18 cellular contexts compared by ENCODE assay signal in genomic region chr1:212097360-212097759, GRCh38.
DNase-seq lines count a peak whose midpoint lies in the region; ATAC-seq, FAIRE-seq and TF ChIP-seq lines count a peak whose summit lies in the region.
"Had no signal": no experiment of that assay in that cellular context is flagged by ENCODE, and none has a peak within 500 bp of the region (broad histone marks: within the 10 kb centered on the region; RNA-seq: fewer than 3 reads in every experiment).

No MANE protein-coding gene starts in this region.

- BruUV-seq in HepG2 (replicated peaks; lab: Mats Ljungman, UMichigan), result no TSS peak
- BruUV-seq in K562 (replicated peaks; lab: Mats Ljungman, UMichigan), result no TSS peak

- H3K4me1 ChIP-seq in HepG2 (ENCODE audit: insufficient read depth, low read length), result peaks cover 16% of the 10 kb centered on the region; the same call in 1 of the 2 replicates
- no peaks in the 10 kb centered on the region for H3K4me1 ChIP-seq in right lobe of liver
- H3K4me1 ChIP-seq in K562 (replicated peaks in 1 of 2; ENCODE audit: control insufficient read depth in 2 of 2, insufficient read depth in 2 of 2, low read length in 2 of 2), result peaks cover 0 to 8% of the 10 kb centered on the region in 2 experiments; a peak in 2 of 5 replicates
- H3K4me1 ChIP-seq: Caco-2, HAP-1 had no signal

- ATAC-seq in HepG2, result no peak
- ATAC-seq in right lobe of liver, result no peak
- ATAC-seq in WTC11, result no peak
- ATAC-seq in K562, result no peak
- ATAC-seq in HG03521 (IDR thresholded peaks at IDR 0.05; ENCODE audit: unreplicated experiment), result no peak
- ATAC-seq: CD8-positive, alpha-beta T cell had no signal

- H3K9me3 ChIP-seq in HepG2 (ENCODE audit: low read length) (no peaks in the 10 kb centered on the region), right lobe of liver (no peaks in the 10 kb centered on the region), K562 (replicated peaks; ENCODE audit: control insufficient read depth, insufficient read depth, low read depth, low read length) (no peaks in the 10 kb centered on the region; the same call in 1 of the 2 replicates)
- H3K9me3 ChIP-seq: Caco-2, HAP-1 had no signal

- H3K4me2 ChIP-seq in HepG2 (ENCODE audit: low read depth, low read length), result no peak overlapping the region
- no peak overlapping the region for H3K4me2 ChIP-seq in K562 (ENCODE audit: insufficient read depth, low read length)

- intact Hi-C loops in HepG2 (cut with micrococcal nuclease; ENCODE audit: unreplicated experiment), result no loop called here
- intact Hi-C loops in right lobe of liver (cut with DNase I), result no loop called here
- intact Hi-C loops in K562 (cut with micrococcal nuclease), result no loop called here

- H4K20me1 ChIP-seq in HepG2 (ENCODE audit: insufficient read depth, low read length) (no peaks in the 10 kb centered on the region), K562 (replicated peaks; ENCODE audit: control insufficient read depth, insufficient read depth, low read length) (no peaks in the 10 kb centered on the region)

- H3K27me3 Mint-ChIP-seq in WTC11 (ENCODE audit: low read depth), result no peaks in the 10 kb centered on the region

- no peaks in the 10 kb centered on the region for H3K9me1 ChIP-seq in K562 (ENCODE audit: control insufficient read depth, insufficient read depth, low read length)

- no peak for TF ChIP-seq RAD21 in HepG2 (CRISPR knock-in tag; IDR thresholded peaks at IDR 0.05)
- no peak for TF ChIP-seq RAD21 in K562 (CRISPR knock-in tag; conservative IDR thresholded peaks at IDR 0.05 in 1 of 2, IDR thresholded peaks at IDR 0.05 in 1 of 2)

- no peaks in the 10 kb centered on the region for H3K9me3 Mint-ChIP-seq in WTC11
- H3K9me3 Mint-ChIP-seq: HFFc6 had no signal

- H3K79me2 ChIP-seq in HepG2 (ENCODE audit: insufficient read depth, low read length) (peaks cover 9% of the 10 kb centered on the region), K562 (ENCODE audit: control insufficient read depth, insufficient read depth, low read length) (peaks cover 56% of the 10 kb centered on the region)

- POLR2A ChIA-PET in HepG2 (lab: Yijun Ruan, JAX) (no interaction called here), WTC11 (lab: Charles Lee) (no interaction called here), K562 (lab: Yijun Ruan, JAX) (interaction anchor here (0.6 to 1.7 kb wide), 6 partner anchors 9 to 29 kb away, joined by 3 to 7 read pairs (median 4); no protein-coding TSS in a partner anchor)

- CTCF ChIA-PET in HepG2 (lab: Yijun Ruan, JAX; ENCODE audit: low intra/inter-chr PET ratio, low total read pairs) (no interaction called here), WTC11 (lab: Charles Lee) (interaction anchor here (0.7 to 2.6 kb wide), 7 partner anchors 13 to 398 kb away, joined by 3 to 8 read pairs (median 3); partner anchors contain the start of genes DTL and INTS7), K562 (lab: Yijun Ruan, JAX; ENCODE audit: low intra/inter-chr PET ratio) (no interaction called here)

- no peaks in the 10 kb centered on the region for H3K27me3 ChIP-seq in HepG2 (ENCODE audit: control insufficient read depth in 1 of 2, insufficient read depth in 2 of 2, low read length in 2 of 2)
- H3K27me3 ChIP-seq in right lobe of liver, result no peaks in the 10 kb centered on the region
- H3K27me3 ChIP-seq in K562 (ENCODE audit: control insufficient read depth in 2 of 2, insufficient read depth in 2 of 2, low read length in 2 of 2), result no peaks in the 10 kb centered on the region

- H3K36me3 Mint-ChIP-seq in WTC11, result peaks cover 49% of the 10 kb centered on the region
- H3K36me3 Mint-ChIP-seq: CD8-positive, alpha-beta T cell had no signal

- H3K4me1 Mint-ChIP-seq in WTC11, result peaks cover 35% of the 10 kb centered on the region

- in situ Hi-C loops in HepG2 (cut with HindIII; ENCODE audit: extremely low pct_ligation_motif_present, low pct_unique_long_range_greater_than_20kb) (no loop called here), K562 (cut with MboI) (loop anchor here (10.0 kb wide), 1 partner anchor 677 kb away; no protein-coding TSS in a partner anchor)

- TF ChIP-seq CTCF in HepG2 (CRISPR knock-in tag; IDR thresholded peaks at IDR 0.05) (no peak), right lobe of liver (IDR thresholded peaks at IDR 0.05) (no peak), WTC11 (IDR thresholded peaks at IDR 0.05) (no peak), K562 (IDR thresholded peaks at IDR 0.05 in 2 of 3, conservative IDR thresholded peaks at IDR 0.05 in 1 of 3; ENCODE audit: insufficient read depth in 2 of 3, low read depth in 1 of 3, low read length in 3 of 3) (no peak), coronary artery (IDR thresholded peaks at IDR 0.05) (no peak)

- H3K27ac Mint-ChIP-seq in WTC11, result peak overlapping the region; percentile 32; the same call in 1 of the 2 replicates
- H3K27ac Mint-ChIP-seq: CD8-positive, alpha-beta T cell; HFFc6 had no signal

- H3K4me3 Mint-ChIP-seq in WTC11, result no peak overlapping the region
- H3K4me3 Mint-ChIP-seq: CD8-positive, alpha-beta T cell; HFFc6 had no signal

- H3K27ac ChIP-seq in HepG2 (ENCODE audit: extremely low read length, insufficient read depth, low read length) (no peak overlapping the region), right lobe of liver (no peak overlapping the region), K562 (ENCODE audit: extremely low read depth, low read depth, low read length) (no peak overlapping the region), coronary artery (no peak overlapping the region)

- H3K36me3 ChIP-seq in HepG2 (replicated peaks in 1 of 2; ENCODE audit: control insufficient read depth in 1 of 2, insufficient read depth in 2 of 2, low read length in 2 of 2) (peaks cover 1 to 24% of the 10 kb centered on the region in 2 experiments), right lobe of liver (no peaks in the 10 kb centered on the region), K562 (ENCODE audit: control insufficient read depth, insufficient read depth, low read length) (peaks cover 89% of the 10 kb centered on the region)

- H3K9ac ChIP-seq in HepG2 (ENCODE audit: insufficient read depth, low read depth, low read length), result no peak overlapping the region
- no peak overlapping the region for H3K9ac ChIP-seq in K562 (ENCODE audit: insufficient read depth in 1 of 2, low read depth in 2 of 2, low read length in 2 of 2)

- no peak for TF ChIP-seq POLR2A in HepG2 (IDR thresholded peaks at IDR 0.05; ENCODE audit: insufficient read depth in 1 of 2, low read depth in 2 of 2, low read length in 2 of 2)
- TF ChIP-seq POLR2A in right lobe of liver (IDR thresholded peaks at IDR 0.05), result no peak
- no peak for TF ChIP-seq POLR2A in K562 (conservative IDR thresholded peaks at IDR 0.05)

- H3K4me3 ChIP-seq in HepG2 (replicated peaks in 1 of 3; ENCODE audit: insufficient read depth in 1 of 3, low read depth in 2 of 3, low read length in 3 of 3) (no peak overlapping the region), right lobe of liver (no peak overlapping the region), K562 (no peak overlapping the region), coronary artery (no peak overlapping the region)
- H3K4me3 ChIP-seq: HAP-1 had no signal

- DNase-seq in HepG2 (ENCODE audit: low spot score) (no peak), right lobe of liver (no peak), WTC11 (ENCODE audit: low spot score) (no peak), K562 (ENCODE audit: extremely low read depth in 1 of 4, low spot score in 3 of 4) (no peak), coronary artery (ENCODE audit: low spot score) (no peak)
- no peak for DNase-seq in effector CD4-positive, alpha-beta T cell
- DNase-seq: 8988T; C1 segment of cervical spinal cord; Caco-2; CD8-positive, alpha-beta T cell; DMS153; DND-41; GOT3; HFFc6 had no signal

- no peak for FAIRE-seq in HepG2 (lab: Jason Lieb, UNC)
- no peak for FAIRE-seq in K562 (lab: Jason Lieb, UNC)
- FAIRE-seq: G401.6, H54 had no signal

- H2AFZ ChIP-seq in HepG2 (ENCODE audit: low read length) (no peak overlapping the region), K562 (ENCODE audit: low read depth, low read length) (no peak overlapping the region)

- WGBS in HepG2 (ENCODE audit: low lambda C conversion rate), result 93% methylated on average over 2 of the region's 2 CpGs
- 90% methylated on average over 2 of the region's 2 CpGs for WGBS in right lobe of liver (ENCODE audit: insufficient coverage, low coverage, low lambda C conversion rate, missing lambda C conversion rate)
- WGBS in K562 (ENCODE audit: insufficient coverage, low coverage, missing lambda C conversion rate), result 83% methylated on average over 2 of the region's 2 CpGs

- TF ChIP-seq EP300 in HepG2 (IDR thresholded peaks at IDR 0.05; ENCODE audit: low read depth in 2 of 2, low read length in 2 of 2), result no peak
- TF ChIP-seq EP300 in HepG2 (CRISPR knock-in tag; IDR thresholded peaks at IDR 0.05; ENCODE audit: borderline replicate concordance), result no peak
- no peak for TF ChIP-seq EP300 in K562 (IDR thresholded peaks at IDR 0.05; ENCODE audit: low read length)

TF ChIP-seq in HepG2, 621 proteins besides CTCF, POLR2A, EP300 and RAD21:
- TF ChIP-seq ZNF160 (CRISPR knock-in tag; IDR thresholded peaks at IDR 0.05), result 0 out of 2 replicates have a peak, but pooled peaks have one; percentile 55
- TF ChIP-seq NFYB (CRISPR knock-in tag; IDR thresholded peaks at IDR 0.05), result no peak
- no peak for TF ChIP-seq GPN1 (CRISPR knock-in tag; IDR thresholded peaks at IDR 0.05; ENCODE audit: borderline replicate concordance)
- TF ChIP-seq SOX6 (IDR thresholded peaks at IDR 0.05), result no peak
- no peak for TF ChIP-seq SOX6 (CRISPR knock-in tag; IDR thresholded peaks at IDR 0.05)

TF ChIP-seq in WTC11, 78 proteins besides CTCF, POLR2A, EP300 and RAD21 (continues in another document):
- no peak for TF ChIP-seq KAT7 (CRISPR knock-in tag; IDR thresholded peaks at IDR 0.05; ENCODE audit: borderline replicate concordance)
- TF ChIP-seq ZBTB21 (CRISPR knock-in tag; IDR thresholded peaks at IDR 0.05; ENCODE audit: borderline replicate concordance), result no peak

TF ChIP-seq in K562, 482 proteins besides CTCF, POLR2A, EP300 and RAD21 (continues in another document):
- TF ChIP-seq ZNF280A (IDR thresholded peaks at IDR 0.05; ENCODE audit: low read depth, partially characterized antibody) (peak; percentile 54), ZFP36 (IDR thresholded peaks at IDR 0.05; ENCODE audit: low read depth, low read length, partially characterized antibody) (no peak), FOXA1 (IDR thresholded peaks at IDR 0.05; ENCODE audit: borderline replicate concordance) (no peak), NCOR1 (IDR thresholded peaks at IDR 0.05) (no peak)

Comparison
In these comparisons a context has a peak if more than half of its experiments do, and no peak if none do; other contexts are left out.
1. Of the 241 proteins assayed by ChIP-seq in both HepG2 and K562: peak only in HepG2: none; only in K562: ZZZ3; in both: none; in neither: 239; mixed calls (peak in some experiments, not most) for 1.